8 cellular contexts compared by ENCODE assay signal in genomic region chr12:40907115-40907521, GRCh38.
DNase-seq lines count a peak whose midpoint lies in the region; ATAC-seq and TF ChIP-seq lines count a peak whose summit lies in the region.

No MANE protein-coding gene starts in this region.

- H3K4me1 Mint-ChIP-seq in activated CD8-positive, alpha-beta memory T cell treated with anti-CD3 and anti-CD28 coated beads, Interleukin-2, amount 10 ng/mL, durations not matched to agents 7 days and 5 days = peaks cover 4% of the 10 kb centered on the region
- no peaks in the 10 kb centered on the region for H3K4me1 Mint-ChIP-seq in effector memory CD8-positive, alpha-beta T cell (ENCODE audit: low read depth in 2 of 2)

- peak; percentile 46 for DNase-seq in activated CD8-positive, alpha-beta memory T cell treated with anti-CD3 and anti-CD28 coated beads, Interleukin-2, amount 10 ng/mL, durations not matched to agents 7 days and 5 days
- DNase-seq in activated CD8-positive, alpha-beta memory T cell treated with anti-CD3 and anti-CD28 coated beads, Interleukin-2, amount 50 U/mL, for 4 hours = no peak
- no peak for DNase-seq in SK-N-MC (ENCODE audit: low read depth, low spot score)
- DNase-seq in upper lobe of right lung = no peak
- no peak for DNase-seq in vagina (ENCODE audit: extremely low spot score in 2 of 2)
- no peak for DNase-seq in NCI-H446 treated with DMSO at 0.1 percent for 48 hours (lab: John Stamatoyannopoulos, UW)
- no peak for DNase-seq in effector memory CD8-positive, alpha-beta T cell

- TF ChIP-seq POLR2A in vagina (IDR thresholded peaks at IDR 0.05) = no peak

- H3K27me3 Mint-ChIP-seq in activated CD8-positive, alpha-beta memory T cell treated with anti-CD3 and anti-CD28 coated beads, Interleukin-2, amount 10 ng/mL, durations not matched to agents 7 days and 5 days = no peaks in the 10 kb centered on the region
- H3K27me3 Mint-ChIP-seq in effector memory CD8-positive, alpha-beta T cell = no peaks in the 10 kb centered on the region

- H3K4me1 ChIP-seq in upper lobe of right lung (no peaks in the 10 kb centered on the region), vagina (no peaks in the 10 kb centered on the region)

- H3K27ac ChIP-seq in SK-N-MC (peak overlapping the region; percentile 26; the same call in 1 of the 2 replicates), upper lobe of right lung (no peak overlapping the region), vagina (no peak overlapping the region)

- H3K27ac Mint-ChIP-seq in activated CD8-positive, alpha-beta memory T cell treated with anti-CD3 and anti-CD28 coated beads, Interleukin-2, amount 10 ng/mL, durations not matched to agents 7 days and 5 days = no peak overlapping the region
- no peak overlapping the region for H3K27ac Mint-ChIP-seq in effector memory CD8-positive, alpha-beta T cell

- H3K9me3 ChIP-seq in SK-N-MC (ENCODE audit: low read depth, low read length) (no peaks in the 10 kb centered on the region), upper lobe of right lung (no peaks in the 10 kb centered on the region), vagina (no peaks in the 10 kb centered on the region)

- H3K36me3 ChIP-seq in SK-N-MC (ENCODE audit: insufficient read depth, low read length) = no peaks in the 10 kb centered on the region
- H3K36me3 ChIP-seq in upper lobe of right lung = no peaks in the 10 kb centered on the region
- no peaks in the 10 kb centered on the region for H3K36me3 ChIP-seq in vagina

- no peaks in the 10 kb centered on the region for H3K36me3 Mint-ChIP-seq in activated CD8-positive, alpha-beta memory T cell treated with anti-CD3 and anti-CD28 coated beads, Interleukin-2, amount 10 ng/mL, durations not matched to agents 7 days and 5 days
- H3K36me3 Mint-ChIP-seq in effector memory CD8-positive, alpha-beta T cell (ENCODE audit: insufficient read depth) = no peaks in the 10 kb centered on the region

- no peak overlapping the region for H3K4me3 Mint-ChIP-seq in activated CD8-positive, alpha-beta memory T cell treated with anti-CD3 and anti-CD28 coated beads, Interleukin-2, amount 10 ng/mL, durations not matched to agents 7 days and 5 days
- H3K4me3 Mint-ChIP-seq in effector memory CD8-positive, alpha-beta T cell = no peak overlapping the region

- H3K9ac ChIP-seq in SK-N-MC (ENCODE audit: insufficient read length) = no peak overlapping the region

- no peak overlapping the region for H3K4me3 ChIP-seq in SK-N-MC
- H3K4me3 ChIP-seq in upper lobe of right lung = no peak overlapping the region
- H3K4me3 ChIP-seq in vagina = no peak overlapping the region

- CTCF ChIA-PET in activated CD8-positive, alpha-beta memory T cell treated with anti-CD3 and anti-CD28 coated beads, Interleukin-2, amount 10 ng/mL, durations not matched to agents 7 days and 5 days (lab: Charles Lee) = no interaction called here

- no peak for TF ChIP-seq CTCF in upper lobe of right lung (IDR thresholded peaks at IDR 0.05)
- no peak for TF ChIP-seq CTCF in vagina (IDR thresholded peaks at IDR 0.05)

- ATAC-seq in activated CD8-positive, alpha-beta memory T cell treated with anti-CD3 and anti-CD28 coated beads, Interleukin-2, amount 10 ng/mL, durations not matched to agents 7 days and 5 days = peak; percentile 61
- ATAC-seq in HG03039 (IDR thresholded peaks at IDR 0.05; ENCODE audit: unreplicated experiment) (peak; percentile 88), upper lobe of right lung (peak; percentile 47)
- ATAC-seq in effector memory CD8-positive, alpha-beta T cell (replicated peaks) = no peak

- H3K27me3 ChIP-seq in upper lobe of right lung (no peaks in the 10 kb centered on the region), vagina (no peaks in the 10 kb centered on the region)

- H3K9me3 Mint-ChIP-seq in activated CD8-positive, alpha-beta memory T cell treated with anti-CD3 and anti-CD28 coated beads, Interleukin-2, amount 10 ng/mL, durations not matched to agents 7 days and 5 days (ENCODE audit: low read depth) = no peaks in the 10 kb centered on the region
- no peaks in the 10 kb centered on the region for H3K9me3 Mint-ChIP-seq in effector memory CD8-positive, alpha-beta T cell

- intact Hi-C loops in upper lobe of right lung (cut with DNase I) (no loop called here), vagina (cut with DNase I) (no loop called here)
